1 cellular context compared by ENCODE assay signal in the genomic region with DNA sequence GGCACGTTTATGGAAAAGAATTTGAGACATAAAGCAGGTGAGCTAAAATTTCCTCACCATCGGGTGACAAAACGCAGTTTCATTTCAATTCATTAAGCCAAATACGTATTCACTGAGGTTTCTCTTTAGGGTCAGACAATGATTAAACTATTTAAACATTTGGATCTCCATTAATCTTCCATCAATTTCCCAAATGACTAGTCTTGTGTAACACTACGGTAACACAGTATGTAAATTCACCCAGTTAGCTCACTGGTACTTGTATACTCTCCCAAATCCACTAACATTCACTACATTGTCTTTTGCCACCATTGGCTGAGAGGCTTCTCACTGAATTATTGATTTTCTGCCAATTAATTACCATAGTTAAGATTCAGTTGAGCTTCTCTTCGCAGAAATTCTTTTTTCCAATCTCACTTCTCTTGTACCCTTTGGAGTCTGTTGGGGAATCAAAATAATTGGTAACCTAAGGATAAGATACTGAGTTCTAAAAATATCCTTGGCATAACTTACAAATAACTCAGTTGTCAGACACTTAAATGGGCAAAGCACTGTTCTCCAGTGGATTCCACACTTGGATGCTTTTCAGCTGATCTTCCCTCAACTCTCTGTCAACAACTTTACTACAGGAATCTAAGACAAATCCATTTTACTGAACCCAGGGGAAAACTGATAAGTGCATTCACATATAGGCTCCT.
TF ChIP-seq lines count a peak whose summit lies in the region.

No MANE protein-coding gene starts in this region.

TF ChIP-seq in HepG2, 621 proteins besides CTCF, POLR2A, EP300 and RAD21:
- TF ChIP-seq, protein P1, sequence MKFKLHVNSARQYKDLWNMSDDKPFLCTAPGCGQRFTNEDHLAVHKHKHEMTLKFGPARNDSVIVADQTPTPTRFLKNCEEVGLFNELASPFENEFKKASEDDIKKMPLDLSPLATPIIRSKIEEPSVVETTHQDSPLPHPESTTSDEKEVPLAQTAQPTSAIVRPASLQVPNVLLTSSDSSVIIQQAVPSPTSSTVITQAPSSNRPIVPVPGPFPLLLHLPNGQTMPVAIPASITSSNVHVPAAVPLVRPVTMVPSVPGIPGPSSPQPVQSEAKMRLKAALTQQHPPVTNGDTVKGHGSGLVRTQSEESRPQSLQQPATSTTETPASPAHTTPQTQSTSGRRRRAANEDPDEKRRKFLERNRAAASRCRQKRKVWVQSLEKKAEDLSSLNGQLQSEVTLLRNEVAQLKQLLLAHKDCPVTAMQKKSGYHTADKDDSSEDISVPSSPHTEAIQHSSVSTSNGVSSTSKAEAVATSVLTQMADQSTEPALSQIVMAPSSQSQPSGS (CRISPR knock-in tag; IDR thresholded peaks at IDR 0.05): no peak
- no peak for TF ChIP-seq IKZF1 (IDR thresholded peaks at IDR 0.05)
- no peak for TF ChIP-seq NBN (conservative IDR thresholded peaks at IDR 0.05)
- no peak for TF ChIP-seq ZNF230 (CRISPR knock-in tag; IDR thresholded peaks at IDR 0.05)
- TF ChIP-seq ZBTB7A (CRISPR knock-in tag; IDR thresholded peaks at IDR 0.05): no peak
- TF ChIP-seq, protein P2, sequence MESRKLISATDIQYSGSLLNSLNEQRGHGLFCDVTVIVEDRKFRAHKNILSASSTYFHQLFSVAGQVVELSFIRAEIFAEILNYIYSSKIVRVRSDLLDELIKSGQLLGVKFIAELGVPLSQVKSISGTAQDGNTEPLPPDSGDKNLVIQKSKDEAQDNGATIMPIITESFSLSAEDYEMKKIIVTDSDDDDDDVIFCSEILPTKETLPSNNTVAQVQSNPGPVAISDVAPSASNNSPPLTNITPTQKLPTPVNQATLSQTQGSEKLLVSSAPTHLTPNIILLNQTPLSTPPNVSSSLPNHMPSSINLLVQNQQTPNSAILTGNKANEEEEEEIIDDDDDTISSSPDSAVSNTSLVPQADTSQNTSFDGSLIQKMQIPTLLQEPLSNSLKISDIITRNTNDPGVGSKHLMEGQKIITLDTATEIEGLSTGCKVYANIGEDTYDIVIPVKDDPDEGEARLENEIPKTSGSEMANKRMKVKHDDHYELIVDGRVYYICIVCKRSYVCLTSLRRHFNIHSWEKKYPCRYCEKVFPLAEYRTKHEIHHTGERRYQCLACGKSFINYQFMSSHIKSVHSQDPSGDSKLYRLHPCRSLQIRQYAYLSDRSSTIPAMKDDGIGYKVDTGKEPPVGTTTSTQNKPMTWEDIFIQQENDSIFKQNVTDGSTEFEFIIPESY (CRISPR knock-in tag; IDR thresholded peaks at IDR 0.05): no peak
- TF ChIP-seq MYC (CRISPR knock-in tag; IDR thresholded peaks at IDR 0.05; ENCODE audit: borderline replicate concordance): no peak
- TF ChIP-seq ARNT2 (CRISPR knock-in tag; IDR thresholded peaks at IDR 0.05; ENCODE audit: low read depth): no peak
- no peak for TF ChIP-seq ZNF136 (CRISPR knock-in tag; IDR thresholded peaks at IDR 0.05; ENCODE audit: low read depth)
- TF ChIP-seq MIER3 (CRISPR knock-in tag; IDR thresholded peaks at IDR 0.05; ENCODE audit: borderline replicate concordance): no peak
- no peak for TF ChIP-seq ZNF549 (CRISPR knock-in tag; IDR thresholded peaks at IDR 0.05)
- no peak for TF ChIP-seq MEF2D (CRISPR knock-in tag; IDR thresholded peaks at IDR 0.05)
- no peak for TF ChIP-seq STAG1 (CRISPR knock-in tag; IDR thresholded peaks at IDR 0.05)
TF ChIP-seq in HepG2: peak in this region for 0.
